ENCODE assay signal across 16 cellular contexts in genomic region chr21:35450830-35451229, GRCh38.
DNase-seq lines count a peak whose midpoint lies in the region; TF ChIP-seq lines count a peak whose summit lies in the region.
"Had no signal": no experiment of that assay in that cellular context is flagged by ENCODE, and none has a peak within 500 bp of the region (broad histone marks: within the 10 kb centered on the region; RNA-seq: fewer than 3 reads in every experiment).

No MANE protein-coding gene starts in this region.

- H3K27me3 Mint-ChIP-seq in activated naive CD4-positive, alpha-beta T cell treated with anti-CD3 and anti-CD28 coated beads, Interleukin-2, amount 50 U/mL, for 24 hours: no peaks in the 10 kb centered on the region
- no peaks in the 10 kb centered on the region for H3K27me3 Mint-ChIP-seq in dendritic cell treated with granulocyte-macrophage colony-stimulating factor and Interleukin-4, amounts not matched to agents 40 ng/mL and 50 ng/mL, for 4 days
- H3K27me3 Mint-ChIP-seq: B cell; CD4-positive, alpha-beta T cell had no signal

- no peak overlapping the region for H3K4me3 ChIP-seq in HEK293 (ENCODE audit: low read depth, low read length)
- H3K4me3 ChIP-seq: A549; BLaER1 treated with 17β-estradiol and CSF1 and Interleukin-3, amounts not matched to agents 10 nM and 100 nM had no signal

- no peak overlapping the region for H3K27ac ChIP-seq in HEK293 (ENCODE audit: extremely low read depth, low read depth, low read length)
- no peak overlapping the region for H3K27ac ChIP-seq in caudate nucleus (ENCODE audit: low read depth, low read length)
- H3K27ac ChIP-seq: 22Rv1; A549; BLaER1 treated with 17β-estradiol and CSF1 and Interleukin-3, amounts not matched to agents 10 nM and 100 nM; C4-2B had no signal

- peaks cover 19% of the 10 kb centered on the region for H3K9me3 Mint-ChIP-seq in activated naive CD4-positive, alpha-beta T cell treated with anti-CD3 and anti-CD28 coated beads, Interleukin-2, amount 50 U/mL, for 24 hours
- peaks cover 19% of the 10 kb centered on the region for H3K9me3 Mint-ChIP-seq in dendritic cell treated with granulocyte-macrophage colony-stimulating factor and Interleukin-4, amounts not matched to agents 40 ng/mL and 50 ng/mL, for 4 days
- H3K9me3 Mint-ChIP-seq: CD4-positive, alpha-beta T cell had no signal

- intact Hi-C loops in dendritic cell treated with granulocyte-macrophage colony-stimulating factor and Interleukin-4, amounts not matched to agents 40 ng/mL and 50 ng/mL, for 4 days (cut with micrococcal nuclease): no loop called here

- peaks cover 9% of the 10 kb centered on the region for H3K36me3 Mint-ChIP-seq in activated naive CD4-positive, alpha-beta T cell treated with anti-CD3 and anti-CD28 coated beads, Interleukin-2, amount 50 U/mL, for 24 hours
- peaks cover 7% of the 10 kb centered on the region for H3K36me3 Mint-ChIP-seq in dendritic cell treated with granulocyte-macrophage colony-stimulating factor and Interleukin-4, amounts not matched to agents 40 ng/mL and 50 ng/mL, for 4 days (ENCODE audit: low read depth)
- H3K36me3 Mint-ChIP-seq: CD8-positive, alpha-beta T cell had no signal

- H3K4me1 ChIP-seq in HEK293 (ENCODE audit: control insufficient read depth, insufficient read depth, low read length): no peaks in the 10 kb centered on the region
- H3K4me1 ChIP-seq: A549, Caco-2 had no signal

- no peaks in the 10 kb centered on the region for H3K36me3 ChIP-seq in HEK293 (ENCODE audit: control insufficient read depth in 2 of 2, insufficient read depth in 1 of 2, low read length in 2 of 2)

- POLR2A ChIA-PET in HEK293 (lab: Yijun Ruan, JAX): no interaction called here

- no peak for TF ChIP-seq CTCF in HEK293 (tag by site-specific recombination; IDR thresholded peaks at IDR 0.05)

- no peaks in the 10 kb centered on the region for H3K9me3 ChIP-seq in HEK293 (ENCODE audit: control insufficient read depth, insufficient read depth, low read depth, low read length)
- H3K9me3 ChIP-seq: A549 had no signal

- no peaks in the 10 kb centered on the region for H3K4me1 Mint-ChIP-seq in activated naive CD4-positive, alpha-beta T cell treated with anti-CD3 and anti-CD28 coated beads, Interleukin-2, amount 50 U/mL, for 24 hours
- peaks cover 30% of the 10 kb centered on the region for H3K4me1 Mint-ChIP-seq in dendritic cell treated with granulocyte-macrophage colony-stimulating factor and Interleukin-4, amounts not matched to agents 40 ng/mL and 50 ng/mL, for 4 days (ENCODE audit: low read depth)

- peak overlapping the region; percentile 35 for H3K27ac Mint-ChIP-seq in activated naive CD4-positive, alpha-beta T cell treated with anti-CD3 and anti-CD28 coated beads, Interleukin-2, amount 50 U/mL, for 24 hours
- peak overlapping the region; percentile 67 for H3K27ac Mint-ChIP-seq in dendritic cell treated with granulocyte-macrophage colony-stimulating factor and Interleukin-4, amounts not matched to agents 40 ng/mL and 50 ng/mL, for 4 days
- H3K27ac Mint-ChIP-seq: B cell; CD4-positive, alpha-beta T cell; CD8-positive, alpha-beta T cell had no signal

- H3K4me3 Mint-ChIP-seq in activated naive CD4-positive, alpha-beta T cell treated with anti-CD3 and anti-CD28 coated beads, Interleukin-2, amount 50 U/mL, for 24 hours: no peak overlapping the region
- H3K4me3 Mint-ChIP-seq in dendritic cell treated with granulocyte-macrophage colony-stimulating factor and Interleukin-4, amounts not matched to agents 40 ng/mL and 50 ng/mL, for 4 days: no peak overlapping the region
- H3K4me3 Mint-ChIP-seq: B cell; CD4-positive, alpha-beta T cell; CD8-positive, alpha-beta T cell had no signal

- DNase-seq in activated naive CD4-positive, alpha-beta T cell treated with anti-CD3 and anti-CD28 coated beads, Interleukin-2, amount 50 U/mL, for 16 hours: no peak
- DNase-seq in caudate nucleus (lab: John Stamatoyannopoulos, UW): no peak
- DNase-seq: AML-193; Caco-2; Calu3; CD4-positive, alpha-beta T cell; CD8-positive, alpha-beta T cell; DMS79 treated with DMSO at 0.1 percent for 48 hours had no signal

- CTCF ChIA-PET in HEK293 (lab: Yijun Ruan, JAX): no interaction called here

TF ChIP-seq in HEK293, 187 proteins besides CTCF, POLR2A, EP300 and RAD21:
- TF ChIP-seq ZNF677 (tag by site-specific recombination; IDR thresholded peaks at IDR 0.05): no peak
- TF ChIP-seq ZNF248 (tag by site-specific recombination; IDR thresholded peaks at IDR 0.05): no peak
- no peak for TF ChIP-seq ZBTB17 (tag by site-specific recombination; IDR thresholded peaks at IDR 0.05)
- TF ChIP-seq ZNF48 (tag by site-specific recombination; IDR thresholded peaks at IDR 0.05): no peak
- TF ChIP-seq ZNF23 (tag by site-specific recombination; IDR thresholded peaks at IDR 0.05; ENCODE audit: borderline replicate concordance): no peak
- TF ChIP-seq SETDB1 (IDR thresholded peaks at IDR 0.05; ENCODE audit: insufficient read length, low read length): peak; percentile 83
- no peak for TF ChIP-seq ZNF785 (tag by site-specific recombination; IDR thresholded peaks at IDR 0.05)
- TF ChIP-seq ZNF610 (tag by site-specific recombination; IDR thresholded peaks at IDR 0.05; ENCODE audit: borderline replicate concordance): no peak
- TF ChIP-seq GLIS2 (tag by site-specific recombination; IDR thresholded peaks at IDR 0.05): no peak
- TF ChIP-seq TCF7L2 (IDR thresholded peaks at IDR 0.05; ENCODE audit: borderline replicate concordance, low read depth, low read length): no peak
- TF ChIP-seq EGR2 (tag by site-specific recombination; IDR thresholded peaks at IDR 0.05; ENCODE audit: low read depth): no peak
- no peak for TF ChIP-seq ZNF239 (tag by site-specific recombination; IDR thresholded peaks at IDR 0.05)
- TF ChIP-seq ZNF175 (tag by site-specific recombination; IDR thresholded peaks at IDR 0.05): no peak
- TF ChIP-seq SP7 (tag by site-specific recombination; IDR thresholded peaks at IDR 0.05): no peak
- peak; percentile 49; the same call in 1 of the 2 replicates for TF ChIP-seq TRIM28 (IDR thresholded peaks at IDR 0.05; ENCODE audit: borderline replicate concordance, low read length)
- TF ChIP-seq, protein P1, sequence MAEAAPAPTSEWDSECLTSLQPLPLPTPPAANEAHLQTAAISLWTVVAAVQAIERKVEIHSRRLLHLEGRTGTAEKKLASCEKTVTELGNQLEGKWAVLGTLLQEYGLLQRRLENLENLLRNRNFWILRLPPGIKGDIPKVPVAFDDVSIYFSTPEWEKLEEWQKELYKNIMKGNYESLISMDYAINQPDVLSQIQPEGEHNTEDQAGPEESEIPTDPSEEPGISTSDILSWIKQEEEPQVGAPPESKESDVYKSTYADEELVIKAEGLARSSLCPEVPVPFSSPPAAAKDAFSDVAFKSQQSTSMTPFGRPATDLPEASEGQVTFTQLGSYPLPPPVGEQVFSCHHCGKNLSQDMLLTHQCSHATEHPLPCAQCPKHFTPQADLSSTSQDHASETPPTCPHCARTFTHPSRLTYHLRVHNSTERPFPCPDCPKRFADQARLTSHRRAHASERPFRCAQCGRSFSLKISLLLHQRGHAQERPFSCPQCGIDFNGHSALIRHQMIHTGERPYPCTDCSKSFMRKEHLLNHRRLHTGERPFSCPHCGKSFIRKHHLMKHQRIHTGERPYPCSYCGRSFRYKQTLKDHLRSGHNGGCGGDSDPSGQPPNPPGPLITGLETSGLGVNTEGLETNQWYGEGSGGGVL (tag by site-specific recombination; IDR thresholded peaks at IDR 0.05): no peak
- no peak for TF ChIP-seq ZNF416 (tag by site-specific recombination; IDR thresholded peaks at IDR 0.05)
- no peak for TF ChIP-seq HOXC10 (CRISPR knock-in tag; IDR thresholded peaks at IDR 0.05)
- TF ChIP-seq ZNF157 (tag by site-specific recombination; IDR thresholded peaks at IDR 0.05): no peak
- peak; percentile 92 for TF ChIP-seq ZNF585B (tag by site-specific recombination; IDR thresholded peaks at IDR 0.05)
- TF ChIP-seq ZNF530 (tag by site-specific recombination; IDR thresholded peaks at IDR 0.05; ENCODE audit: low read depth): no peak
- TF ChIP-seq, protein P2, sequence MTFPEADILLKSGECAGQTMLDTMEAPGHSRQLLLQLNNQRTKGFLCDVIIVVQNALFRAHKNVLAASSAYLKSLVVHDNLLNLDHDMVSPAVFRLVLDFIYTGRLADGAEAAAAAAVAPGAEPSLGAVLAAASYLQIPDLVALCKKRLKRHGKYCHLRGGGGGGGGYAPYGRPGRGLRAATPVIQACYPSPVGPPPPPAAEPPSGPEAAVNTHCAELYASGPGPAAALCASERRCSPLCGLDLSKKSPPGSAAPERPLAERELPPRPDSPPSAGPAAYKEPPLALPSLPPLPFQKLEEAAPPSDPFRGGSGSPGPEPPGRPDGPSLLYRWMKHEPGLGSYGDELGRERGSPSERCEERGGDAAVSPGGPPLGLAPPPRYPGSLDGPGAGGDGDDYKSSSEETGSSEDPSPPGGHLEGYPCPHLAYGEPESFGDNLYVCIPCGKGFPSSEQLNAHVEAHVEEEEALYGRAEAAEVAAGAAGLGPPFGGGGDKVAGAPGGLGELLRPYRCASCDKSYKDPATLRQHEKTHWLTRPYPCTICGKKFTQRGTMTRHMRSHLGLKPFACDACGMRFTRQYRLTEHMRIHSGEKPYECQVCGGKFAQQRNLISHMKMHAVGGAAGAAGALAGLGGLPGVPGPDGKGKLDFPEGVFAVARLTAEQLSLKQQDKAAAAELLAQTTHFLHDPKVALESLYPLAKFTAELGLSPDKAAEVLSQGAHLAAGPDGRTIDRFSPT (tag by site-specific recombination; IDR thresholded peaks at IDR 0.05): no peak
